Comparison of ENCODE assay signal across 23 cellular contexts in genomic region chr15:34849364-34849959, GRCh38. TPM values are rescaled to one million over a fixed set of nuclear protein-coding genes. Genes with fewer than 3 reads are reported as not detected.
DNase-seq lines count a peak whose midpoint lies in the region; ATAC-seq, FAIRE-seq and TF ChIP-seq lines count a peak whose summit lies in the region.
"Had no signal": no experiment of that assay in that cellular context is flagged by ENCODE, and none has a peak within 500 bp of the region (broad histone marks: within the 10 kb centered on the region; RNA-seq: fewer than 3 reads in every experiment).

No MANE protein-coding gene starts in this region.

- no peak overlapping the region for H3K9ac ChIP-seq in H1 (replicated peaks in 1 of 4; ENCODE audit: extremely low read depth in 1 of 4, low read depth in 3 of 4, low read length in 3 of 4)
- H3K9ac ChIP-seq: BLaER1 treated with 17β-estradiol and CSF1 and Interleukin-3, amounts not matched to agents 10 nM and 100 nM had no signal

- no peak for TF ChIP-seq RAD21 in H1 (IDR thresholded peaks at IDR 0.05 in 1 of 2, conservative IDR thresholded peaks at IDR 0.05 in 1 of 2; ENCODE audit: low read depth in 2 of 2, low read length in 2 of 2)

- DNase-seq in H1 (ENCODE audit: low read depth in 1 of 2, low spot score in 2 of 2) (no peak), right lobe of liver (peak in 1 of 3 donors; percentile 56), NCI-H1092 (lab: John Stamatoyannopoulos, UW) (no peak), NCI-H2227 treated with DMSO at 0.1 percent for 48 hours (lab: John Stamatoyannopoulos, UW) (no peak)
- DNase-seq: CD4-positive, alpha-beta T cell; CD8-positive, alpha-beta memory T cell; DMS 273 treated with DMSO at 0.1 percent for 48 hours; DMS79; EL; GDM1 had no signal

- H2BK120ac ChIP-seq in H1 (replicated peaks; ENCODE audit: low read depth, low read length), result no peak overlapping the region

- H4K91ac ChIP-seq in H1 (replicated peaks; ENCODE audit: insufficient read length, low read length), result no peak overlapping the region

- no peak overlapping the region for H3K4me2 ChIP-seq in H1 (ENCODE audit: insufficient read depth in 1 of 2, low read depth in 2 of 2, low read length in 2 of 2)
- H3K4me2 ChIP-seq: BLaER1 treated with 17β-estradiol and CSF1 and Interleukin-3, amounts not matched to agents 10 nM and 100 nM; GM23338 had no signal

- H3K27me3 ChIP-seq in H1 (replicated peaks in 1 of 4; ENCODE audit: control insufficient read depth in 3 of 4, extremely low read depth in 1 of 4, insufficient read depth in 3 of 4, low read length in 3 of 4) (no peaks in the 10 kb centered on the region), right lobe of liver (no peaks in the 10 kb centered on the region)
- H3K27me3 ChIP-seq: BE2C; BLaER1 treated with 17β-estradiol and CSF1 and Interleukin-3, amounts not matched to agents 10 nM and 100 nM had no signal

- no peak overlapping the region for H4K5ac ChIP-seq in H1 (ENCODE audit: insufficient read length, low read depth, low read length)

- peak overlapping the region; percentile 14; the same call in 1 of the 2 replicates for H4K8ac ChIP-seq in H1 (ENCODE audit: extremely low read depth, insufficient read depth, low read length)

- no peaks in the 10 kb centered on the region for H3K23me2 ChIP-seq in H1 (ENCODE audit: low read depth, low read length)

- H3K9me3 ChIP-seq in HEK293 (ENCODE audit: control insufficient read depth, insufficient read depth, low read depth, low read length) (no peaks in the 10 kb centered on the region), H1 (ENCODE audit: insufficient read depth in 2 of 2, low read depth in 1 of 2, low read length in 1 of 2) (no peaks in the 10 kb centered on the region), right lobe of liver (no peaks in the 10 kb centered on the region)
- H3K9me3 ChIP-seq: BE2C, HAP-1 had no signal

- no peak for TF ChIP-seq CTCF in 22Rv1 (IDR thresholded peaks at IDR 0.05)
- TF ChIP-seq CTCF in HEK293 (tag by site-specific recombination; IDR thresholded peaks at IDR 0.05), result no peak
- no peak for TF ChIP-seq CTCF in H1 (IDR thresholded peaks at IDR 0.05; ENCODE audit: control extremely low read depth in 1 of 3, insufficient read depth in 1 of 3, low read depth in 1 of 3, low read length in 3 of 3)
- TF ChIP-seq CTCF in right lobe of liver (IDR thresholded peaks at IDR 0.05), result no peak

- no peak overlapping the region for H2BK20ac ChIP-seq in H1 (ENCODE audit: low read length)

- H3K23ac ChIP-seq in H1 (ENCODE audit: insufficient read length), result no peak overlapping the region

- intact Hi-C loops in right lobe of liver (cut with DNase I), result no loop called here

- H3K18ac ChIP-seq in H1 (ENCODE audit: extremely low read depth, low read length), result no peak overlapping the region

- TF ChIP-seq POLR2A in H1 (IDR thresholded peaks at IDR 0.05; ENCODE audit: control extremely low read depth in 1 of 2, low read depth in 2 of 2, low read length in 2 of 2) (no peak), right lobe of liver (IDR thresholded peaks at IDR 0.05) (no peak)

- H4K20me1 ChIP-seq in H1 (replicated peaks in 1 of 2; ENCODE audit: control insufficient read depth in 1 of 2, insufficient read depth in 2 of 2, low read length in 2 of 2), result no peaks in the 10 kb centered on the region
- H4K20me1 ChIP-seq: BLaER1 treated with 17β-estradiol and CSF1 and Interleukin-3, amounts not matched to agents 10 nM and 100 nM had no signal

- H2AK5ac ChIP-seq in H1 (ENCODE audit: low read depth, low read length), result no peak overlapping the region

- H3K79me1 ChIP-seq in H1 (ENCODE audit: low read depth, low read length), result no peaks in the 10 kb centered on the region

- H3K4me1 ChIP-seq in HEK293 (ENCODE audit: control insufficient read depth, insufficient read depth, low read length) (no peaks in the 10 kb centered on the region), H1 (replicated peaks in 1 of 4; ENCODE audit: control insufficient read depth in 3 of 4, insufficient read depth in 4 of 4, low read length in 3 of 4) (no peaks in the 10 kb centered on the region), right lobe of liver (peaks cover 0 to 14% (median 6%) of the 10 kb centered on the region in 4 donors)
- H3K4me1 ChIP-seq: BLaER1 treated with 17β-estradiol and CSF1 and Interleukin-3, amounts not matched to agents 10 nM and 100 nM; HAP-1 had no signal

- H2BK15ac ChIP-seq in H1 (ENCODE audit: low read length), result no peak overlapping the region

- peaks cover 0 to 9% of the 10 kb centered on the region in 2 experiments; a peak in 1 of 3 replicates for H3K36me3 ChIP-seq in HEK293 (ENCODE audit: control insufficient read depth in 2 of 2, insufficient read depth in 1 of 2, low read length in 2 of 2)
- H3K36me3 ChIP-seq in H1 (ENCODE audit: control insufficient read depth in 2 of 4, insufficient read depth in 4 of 4, low read length in 3 of 4), result no peaks in the 10 kb centered on the region
- H3K36me3 ChIP-seq in right lobe of liver, result no peaks in the 10 kb centered on the region
- H3K36me3 ChIP-seq: HAP-1 had no signal

- no peak overlapping the region for H2BK12ac ChIP-seq in H1 (ENCODE audit: low read depth, low read length)

- H2BK5ac ChIP-seq in H1 (ENCODE audit: low read depth, low read length), result no peak overlapping the region

- H2AFZ ChIP-seq in H1 (ENCODE audit: low read length), result no peak overlapping the region
- H2AFZ ChIP-seq: GM23338 had no signal

- H3K4me3 ChIP-seq in HEK293 (ENCODE audit: low read depth, low read length) (no peak overlapping the region), H1 (ENCODE audit: extremely low read depth in 1 of 4, insufficient read depth in 2 of 4, low read depth in 3 of 4, low read length in 4 of 4) (no peak overlapping the region), right lobe of liver (no peak overlapping the region)
- H3K4me3 ChIP-seq: BLaER1 treated with 17β-estradiol and CSF1 and Interleukin-3, amounts not matched to agents 10 nM and 100 nM; GM12878; GM23338; HAP-1 had no signal

- H3K79me2 ChIP-seq in H1 (ENCODE audit: control insufficient read depth in 1 of 2, insufficient read depth in 2 of 2, low read length in 2 of 2), result no peaks in the 10 kb centered on the region

- WGBS in H1 (ENCODE audit: extremely low coverage in 1 of 2, insufficient coverage in 1 of 2, insufficient read length in 1 of 2, insufficient replicate concordance in 2 of 2, low coverage in 1 of 2, low lambda C conversion rate in 2 of 2, missing lambda C conversion rate in 1 of 2), 2 experiments, result 93% methylated on average over 3 of the region's 3 CpGs; no CpG with 5 or more reads in 1 of the 2 experiments
- no CpG with 5 or more reads among the region's 3 CpGs for WGBS in right lobe of liver (ENCODE audit: insufficient coverage, low coverage, low lambda C conversion rate, missing lambda C conversion rate)

- no peak overlapping the region for H3K56ac ChIP-seq in H1 (replicated peaks; ENCODE audit: insufficient read length, low read depth, low read length)

- H3K27ac ChIP-seq in 22Rv1, result peak overlapping the region; percentile 59
- H3K27ac ChIP-seq in HEK293 (ENCODE audit: extremely low read depth, low read depth, low read length), result no peak overlapping the region
- no peak overlapping the region for H3K27ac ChIP-seq in H1 (ENCODE audit: low read depth, low read length)
- H3K27ac ChIP-seq in right lobe of liver, result no peak overlapping the region
- H3K27ac ChIP-seq: BLaER1 treated with 17β-estradiol and CSF1 and Interleukin-3, amounts not matched to agents 10 nM and 100 nM had no signal

- ATAC-seq in right lobe of liver (peak in 3 of 4 donors; percentile 51 to 63 (median 60)), HG03108 (IDR thresholded peaks at IDR 0.05; ENCODE audit: unreplicated experiment) (no peak)
- ATAC-seq: GM12878, GM23338 had no signal

- no peak overlapping the region for H3K4ac ChIP-seq in H1 (replicated peaks; ENCODE audit: insufficient read length, low read depth, low read length)

- CTCF ChIA-PET in HEK293 (lab: Yijun Ruan, JAX), result interaction anchor here (0.6 kb wide), 1 partner anchor 69 kb away, joined by 3 read pairs; no protein-coding TSS in a partner anchor
- CTCF ChIA-PET in H1 (lab: Charles Lee; ENCODE audit: partially characterized antibody), result interaction anchor here (0.5 to 2.1 kb wide), 6 partner anchors 9 to 183 kb away, joined by 3 to 5 read pairs (median 3); no protein-coding TSS in a partner anchor

- H3K14ac ChIP-seq in H1 (ENCODE audit: insufficient read length), result no peak overlapping the region

- TF ChIP-seq EP300 in H1 (IDR thresholded peaks at IDR 0.05; ENCODE audit: borderline replicate concordance in 1 of 2, low read depth in 2 of 2, low read length in 2 of 2), result no peak

- FAIRE-seq in H1 (lab: Jason Lieb, UNC), result no peak
- FAIRE-seq: D721Med, GM12878, GM19239, H54 had no signal

- POLR2A ChIA-PET in HEK293 (lab: Yijun Ruan, JAX), result no interaction called here
- POLR2A ChIA-PET in H1 (lab: Charles Lee; ENCODE audit: partially characterized antibody), result interaction anchor here (0.6 to 1.0 kb wide), 3 partner anchors 44 to 239 kb away, joined by 3 to 4 read pairs (median 4); partner anchors contain the start of gene ACTC1

TF ChIP-seq in HEK293, 187 proteins besides CTCF, POLR2A, EP300 and RAD21:
- TF ChIP-seq ZFP3 (tag by site-specific recombination; IDR thresholded peaks at IDR 0.05; ENCODE audit: low read depth) (no peak), SALL2 (tag by site-specific recombination; IDR thresholded peaks at IDR 0.05; ENCODE audit: borderline replicate concordance) (no peak), ZNF561 (tag by site-specific recombination; IDR thresholded peaks at IDR 0.05; ENCODE audit: borderline replicate concordance) (no peak), ZNF660 (tag by site-specific recombination; IDR thresholded peaks at IDR 0.05) (peak; percentile 97)

TF ChIP-seq in H1, 55 proteins besides CTCF, POLR2A, EP300 and RAD21 (continues in another document):
- no peak for TF ChIP-seq GTF2F1 (IDR thresholded peaks at IDR 0.05; ENCODE audit: borderline replicate concordance, low read depth, low read length)
- TF ChIP-seq, protein P1, sequence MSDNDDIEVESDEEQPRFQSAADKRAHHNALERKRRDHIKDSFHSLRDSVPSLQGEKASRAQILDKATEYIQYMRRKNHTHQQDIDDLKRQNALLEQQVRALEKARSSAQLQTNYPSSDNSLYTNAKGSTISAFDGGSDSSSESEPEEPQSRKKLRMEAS (IDR thresholded peaks at IDR 0.05), result no peak
- TF ChIP-seq RBBP5 (IDR thresholded peaks at IDR 0.05; ENCODE audit: borderline replicate concordance, low read depth, low read length), result no peak
- TF ChIP-seq NRF1 (IDR thresholded peaks at IDR 0.05; ENCODE audit: low read depth, low read length), result no peak
- TF ChIP-seq BRCA1 (IDR thresholded peaks at IDR 0.05; ENCODE audit: low read depth, low read length), result no peak

RNA-seq across cellular contexts. Expression of gene ACTC1, which starts 54.1 kb away (rescaled TPM):
- total RNA-seq in H1 (2021; fragmentation: NEBNext Ultra II Directional; extraction: Animal tissue kit (Norgen Biotek cat#: 25700)), result 86.2 and 90.0 TPM in 2 replicates
- polyA plus RNA-seq in H1 (2011; rRNA removed), result 33.0 and 37.6 TPM in 2 replicates
- 23.8 TPM for polyA plus RNA-seq in H1 (2011; cell fraction: cytosol; rRNA removed)
- 25.5 TPM for polyA plus RNA-seq in H1 (2011; cell fraction: nucleus; rRNA removed)
- polyA plus RNA-seq in H1 (2012, experiment 1 of 2), result 47.2 to 73.4 TPM (median 59.6 TPM) in 4 replicates
- 71.8 TPM for polyA plus RNA-seq in H1 (2012, experiment 2 of 2)
- 14.5 TPM for polyA plus RNA-seq in H1 (2013, experiment 1 of 2)
- 15.4 TPM for polyA plus RNA-seq in H1 (2013, experiment 2 of 2)
- 44.1 and 45.6 TPM in 2 replicates for polyA minus RNA-seq in H1 (2011; rRNA and poly(A)+ RNA removed)
- 16.4 TPM for polyA minus RNA-seq in H1 (2011; cell fraction: cytosol; rRNA and poly(A)+ RNA removed)
- polyA minus RNA-seq in H1 (2011; cell fraction: nucleus; rRNA and poly(A)+ RNA removed), result 20.7 TPM
- total RNA-seq in right lobe of liver, result 1 to 10 TPM in 1 of 6 experiments, under 1 TPM in 2, not detected in 3; 0.29 to 1.4 (median 0.93) TPM
- total RNA-seq: A673; CD4-positive, alpha-beta T cell; CD8-positive, alpha-beta memory T cell; GM12878 had no signal
- polyA plus RNA-seq: CD14-positive monocyte; CD8-positive, alpha-beta memory T cell had no signal

Comparison
In these comparisons a context has a peak if more than half of its experiments do, and no peak if none do; other contexts are left out.
1. RNA of gene ACTC1, which starts 54.1 kb away (total RNA-seq): 86.2 to 90.0 TPM in H1; 0.29 to 1.4 TPM in right lobe of liver; every median in the first group is over 10 times any median in the second.